In the genomic region with DNA sequence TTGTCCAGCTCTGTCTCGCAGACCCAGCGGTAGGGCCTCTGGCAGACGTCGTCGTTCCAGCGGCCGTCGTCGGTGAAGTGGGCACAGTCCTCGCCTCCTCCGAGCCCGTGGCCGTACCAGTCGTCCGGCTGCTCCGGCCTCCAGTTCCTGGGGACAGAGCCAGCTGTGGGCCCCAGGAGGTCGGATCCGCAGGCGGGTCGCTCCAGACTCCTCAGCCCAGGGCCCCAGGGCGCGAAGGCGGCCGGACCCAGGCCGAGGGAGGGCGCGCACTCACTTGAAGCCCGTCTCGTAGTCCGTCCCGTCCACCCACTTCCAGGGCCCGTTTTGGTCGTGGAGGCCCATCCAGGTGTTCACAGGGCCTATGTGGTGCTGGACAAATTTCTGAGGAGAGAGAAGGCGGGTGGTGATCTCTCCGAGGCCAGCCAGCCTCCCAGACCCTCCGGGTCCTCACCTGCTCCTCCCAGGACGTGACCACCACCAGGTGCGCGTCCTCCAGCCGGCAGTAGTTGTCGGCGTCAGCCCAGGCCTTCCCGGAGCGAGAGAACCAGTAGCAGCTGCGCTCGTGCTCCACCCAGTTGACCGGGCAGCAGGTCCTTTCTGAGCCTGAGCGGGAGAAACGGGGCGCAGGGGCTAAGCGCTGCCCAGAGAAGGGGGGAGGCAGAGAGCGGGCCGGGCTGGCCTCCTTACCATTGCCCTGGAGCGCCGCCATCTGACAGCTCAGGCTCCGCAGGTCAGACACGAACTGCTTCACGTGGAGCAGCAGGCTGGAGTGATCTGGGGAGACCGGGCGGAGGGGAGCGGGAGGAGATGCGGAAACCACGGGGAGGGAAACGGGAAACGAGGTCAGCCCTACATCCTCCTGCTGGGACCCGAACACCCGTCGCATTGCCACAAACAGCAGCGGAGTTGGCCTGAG, we compare ENCODE assay signal across 8 cellular contexts. TPM values are rescaled to one million over a fixed set of nuclear protein-coding genes. Genes with fewer than 3 reads are reported as not detected.
A peak's percentile ranks its signal among the peaks of the same experiment; 100 is the strongest.
DNase-seq lines count a peak whose midpoint lies in the region; ATAC-seq and TF ChIP-seq lines count a peak whose summit lies in the region.

No MANE protein-coding gene starts in this region.

- H3F3A ChIP-seq in GM23338 (replicated peaks; ENCODE audit: low read depth): peaks cover 21% of the 10 kb centered on the region

- peaks cover 4% of the 10 kb centered on the region; the same call in 1 of the 2 replicates for H3K4me1 ChIP-seq in GM23338 (ENCODE audit: insufficient read depth)
- peaks cover 7 to 11% of the 10 kb centered on the region in 2 donors for H3K4me1 ChIP-seq in esophagus (ENCODE audit: control insufficient read depth in 2 of 2, insufficient read depth in 2 of 2, low read length in 1 of 2)
- H3K4me1 ChIP-seq in upper lobe of left lung: peaks cover 12 to 26% (median 21%) of the 10 kb centered on the region in 4 donors

- 50 to 51% methylated on average over 66 to 69 of the region's 69 CpGs for WGBS in esophagus, 2 donors
- 60 to 73% methylated on average over 32 to 65 of the region's 69 CpGs for WGBS in upper lobe of left lung, 2 donors

- H3K36me3 Mint-ChIP-seq in GM23338 (ENCODE audit: low read depth) (peaks cover 10% of the 10 kb centered on the region; the same call in 2 of the 3 replicates), neural crest cell (ENCODE audit: low read depth) (peaks cover 5% of the 10 kb centered on the region)

- peaks cover 4% of the 10 kb centered on the region; the same call in 1 of the 3 replicates for H3K9me3 Mint-ChIP-seq in GM23338
- H3K9me3 Mint-ChIP-seq in neural crest cell: peaks cover 4% of the 10 kb centered on the region

- ATAC-seq in GM23338: peak; percentile 77
- ATAC-seq in upper lobe of left lung (ENCODE audit: low FRiP score in 2 of 2): peak; percentile 72 to 76
- no peak for ATAC-seq in HG02623 (IDR thresholded peaks at IDR 0.05; ENCODE audit: unreplicated experiment)
- no peak for ATAC-seq in HG02973 (IDR thresholded peaks at IDR 0.05; ENCODE audit: unreplicated experiment)

- TF ChIP-seq CTCF in GM23338 (conservative IDR thresholded peaks at IDR 0.05; ENCODE audit: low read depth in 2 of 2) (peak; percentile 50 to 84), neural crest cell (conservative IDR thresholded peaks at IDR 0.05) (no peak), upper lobe of left lung (IDR thresholded peaks at IDR 0.05) (peak in 3 of 6 experiments; percentile 23 to 44 (median 36))

- H3K36me3 ChIP-seq in GM23338 (ENCODE audit: insufficient read depth): no peaks in the 10 kb centered on the region
- no peaks in the 10 kb centered on the region for H3K36me3 ChIP-seq in esophagus (ENCODE audit: control insufficient read depth in 2 of 2, insufficient read depth in 2 of 2, low read length in 1 of 2)
- no peaks in the 10 kb centered on the region for H3K36me3 ChIP-seq in upper lobe of left lung

- H3K27ac ChIP-seq in GM23338 (ENCODE audit: low read depth) (no peak overlapping the region), esophagus (ENCODE audit: low read depth in 2 of 2, low read length in 1 of 2) (peak overlapping the region in 1 of 2 donors; percentile 27), upper lobe of left lung (peak overlapping the region in 1 of 4 donors; percentile 67)

- peak overlapping the region; percentile 89 for H2AFZ ChIP-seq in GM23338

- H4K20me1 ChIP-seq in GM23338 (replicated peaks; ENCODE audit: insufficient read depth): no peaks in the 10 kb centered on the region

- peak overlapping the region; percentile 85 for H3K4me2 ChIP-seq in GM23338

- no peak overlapping the region for H3K4me3 Mint-ChIP-seq in GM23338
- H3K4me3 Mint-ChIP-seq in neural crest cell: no peak overlapping the region

- H3K4me3 ChIP-seq in GM23338: peak overlapping the region; percentile 65
- peak overlapping the region; percentile 28 for H3K4me3 ChIP-seq in esophagus (ENCODE audit: low read depth in 1 of 2, low read length in 2 of 2)
- peak overlapping the region in 3 of 4 donors; percentile 2 to 38 (median 33) for H3K4me3 ChIP-seq in upper lobe of left lung

- H3K79me2 ChIP-seq in GM23338 (replicated peaks; ENCODE audit: insufficient read depth): no peaks in the 10 kb centered on the region

- DNase-seq in GM23338 (ENCODE audit: low spot score): peak; percentile 96
- DNase-seq in activated CD4-positive, alpha-beta T cell treated with anti-CD3 and anti-CD28 coated beads, Interleukin-2, amount 50 U/mL, for 48 hours: peak; percentile 59 to 69
- DNase-seq in neural crest cell (ENCODE audit: low read depth, low spot score): peak; percentile 35
- DNase-seq in upper lobe of left lung: peak; percentile 87 to 89
- no peak for DNase-seq in NAMALWA (ENCODE audit: low spot score)

- TF ChIP-seq EP300 in upper lobe of left lung (IDR thresholded peaks at IDR 0.05): no peak

- no peaks in the 10 kb centered on the region for H3K9me3 ChIP-seq in esophagus (ENCODE audit: control insufficient read depth in 2 of 2, insufficient read depth in 1 of 2, low read depth in 1 of 2, low read length in 1 of 2)
- peaks cover 0 to under 1% (median 0%) of the 10 kb centered on the region in 4 donors for H3K9me3 ChIP-seq in upper lobe of left lung

- H3K4me1 Mint-ChIP-seq in GM23338 (peaks cover 5% of the 10 kb centered on the region; the same call in 2 of the 3 replicates), neural crest cell (no peaks in the 10 kb centered on the region)

- H3K27me3 ChIP-seq in GM23338 (ENCODE audit: insufficient read depth) (peaks cover 58% of the 10 kb centered on the region), esophagus (ENCODE audit: control insufficient read depth in 1 of 2, insufficient read depth in 2 of 2, low read length in 2 of 2) (no peaks in the 10 kb centered on the region), upper lobe of left lung (peaks cover 0 to 7% (median 0%) of the 10 kb centered on the region in 4 donors)

- H3K27me3 Mint-ChIP-seq in GM23338 (ENCODE audit: insufficient read depth, low read depth, poor library complexity) (peaks cover 17% of the 10 kb centered on the region), neural crest cell (ENCODE audit: low read depth) (peaks cover 4% of the 10 kb centered on the region)

- H3K27ac Mint-ChIP-seq in GM23338 (no peak overlapping the region), neural crest cell (ENCODE audit: unreplicated experiment) (no peak overlapping the region)

- TF ChIP-seq POLR2A in upper lobe of left lung (IDR thresholded peaks at IDR 0.05): peak in 1 of 4 donors; percentile 39

- H3K9me2 ChIP-seq in GM23338 (ENCODE audit: insufficient read depth): no peaks in the 10 kb centered on the region

TF ChIP-seq in GM23338, 12 proteins besides CTCF, POLR2A, EP300 and RAD21:
- TF ChIP-seq POLR2AphosphoS5 (IDR thresholded peaks at IDR 0.05; ENCODE audit: low read depth): 0 out of 2 replicates have a peak, but pooled peaks have one; percentile 25
- TF ChIP-seq, protein P1, sequence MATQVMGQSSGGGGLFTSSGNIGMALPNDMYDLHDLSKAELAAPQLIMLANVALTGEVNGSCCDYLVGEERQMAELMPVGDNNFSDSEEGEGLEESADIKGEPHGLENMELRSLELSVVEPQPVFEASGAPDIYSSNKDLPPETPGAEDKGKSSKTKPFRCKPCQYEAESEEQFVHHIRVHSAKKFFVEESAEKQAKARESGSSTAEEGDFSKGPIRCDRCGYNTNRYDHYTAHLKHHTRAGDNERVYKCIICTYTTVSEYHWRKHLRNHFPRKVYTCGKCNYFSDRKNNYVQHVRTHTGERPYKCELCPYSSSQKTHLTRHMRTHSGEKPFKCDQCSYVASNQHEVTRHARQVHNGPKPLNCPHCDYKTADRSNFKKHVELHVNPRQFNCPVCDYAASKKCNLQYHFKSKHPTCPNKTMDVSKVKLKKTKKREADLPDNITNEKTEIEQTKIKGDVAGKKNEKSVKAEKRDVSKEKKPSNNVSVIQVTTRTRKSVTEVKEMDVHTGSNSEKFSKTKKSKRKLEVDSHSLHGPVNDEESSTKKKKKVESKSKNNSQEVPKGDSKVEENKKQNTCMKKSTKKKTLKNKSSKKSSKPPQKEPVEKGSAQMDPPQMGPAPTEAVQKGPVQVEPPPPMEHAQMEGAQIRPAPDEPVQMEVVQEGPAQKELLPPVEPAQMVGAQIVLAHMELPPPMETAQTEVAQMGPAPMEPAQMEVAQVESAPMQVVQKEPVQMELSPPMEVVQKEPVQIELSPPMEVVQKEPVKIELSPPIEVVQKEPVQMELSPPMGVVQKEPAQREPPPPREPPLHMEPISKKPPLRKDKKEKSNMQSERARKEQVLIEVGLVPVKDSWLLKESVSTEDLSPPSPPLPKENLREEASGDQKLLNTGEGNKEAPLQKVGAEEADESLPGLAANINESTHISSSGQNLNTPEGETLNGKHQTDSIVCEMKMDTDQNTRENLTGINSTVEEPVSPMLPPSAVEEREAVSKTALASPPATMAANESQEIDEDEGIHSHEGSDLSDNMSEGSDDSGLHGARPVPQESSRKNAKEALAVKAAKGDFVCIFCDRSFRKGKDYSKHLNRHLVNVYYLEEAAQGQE (IDR thresholded peaks at IDR 0.05; ENCODE audit: unreplicated experiment): no peak

RNA-seq across cellular contexts. Expression of gene ASGR1, which starts 5.2 kb away (rescaled TPM):
- total RNA-seq in GM23338 (2014; rRNA removed; shearing (Covaris generic)): 5.3 and 9.0 TPM in 2 replicates
- 5.9 and 8.3 TPM in 2 replicates for polyA plus RNA-seq in GM23338 (2016; fragmentation: Nextera tagmentation; extraction: Ambion mirVana)
- polyA plus RNA-seq in esophagus: 1 to 10 TPM in 1 of 2 donors, under 1 TPM in 1; 0.84 to 2.0 TPM
- total RNA-seq in neural crest cell: 9.6 and 11.2 TPM in 2 replicates
- 10 to 100 TPM in 1 of 6 donors, 1 to 10 TPM in 4, not detected in 1; 1.1 to 11.5 (median 6.8) TPM for total RNA-seq in upper lobe of left lung

RNA-seq across cellular contexts. Expression of gene DLG4, which starts 45.7 kb away (rescaled TPM):
- 28.7 and 31.0 TPM in 2 replicates for total RNA-seq in GM23338 (2014; rRNA removed; shearing (Covaris generic))
- polyA plus RNA-seq in GM23338 (2016; fragmentation: Nextera tagmentation; extraction: Ambion mirVana) (7.7 and 11.1 TPM in 2 replicates), esophagus (10 to 100 TPM in 1 of 2 donors, 1 to 10 TPM in 1; 3.2 to 11.8 TPM)
- total RNA-seq in neural crest cell (49.4 and 51.4 TPM in 2 replicates), upper lobe of left lung (10 to 100 TPM; 10.5 to 32.5 (median 19.4) TPM)

RNA-seq across cellular contexts. Expression of gene ACADVL, which starts 45.8 kb away (rescaled TPM):
- 108 and 152 TPM in 2 replicates for total RNA-seq in GM23338 (2014; rRNA removed; shearing (Covaris generic))
- 139 and 156 TPM in 2 replicates for polyA plus RNA-seq in GM23338 (2016; fragmentation: Nextera tagmentation; extraction: Ambion mirVana)
- polyA plus RNA-seq in esophagus: 100 to 1,000 TPM; 484 to 979 TPM
- total RNA-seq in neural crest cell: 215 and 220 TPM in 2 replicates
- 1,000 to 10,000 TPM in 2 of 6 donors, 100 to 1,000 TPM in 4; 377 to 1,449 (median 553) TPM for total RNA-seq in upper lobe of left lung

RNA-seq across cellular contexts. Expression of gene ASGR2, which starts 59.3 kb away (rescaled TPM):
- 0.97 TPM in 1 of 2 replicates, not detected in the other for total RNA-seq in GM23338 (2014; rRNA removed; shearing (Covaris generic))
- polyA plus RNA-seq in GM23338 (2016; fragmentation: Nextera tagmentation; extraction: Ambion mirVana) (not detected in 2 replicates), esophagus (under 1 TPM; 0.24 to 1.00 TPM)
- total RNA-seq in neural crest cell (not detected in 2 replicates), upper lobe of left lung (1 to 10 TPM in 5 of 6 donors, under 1 TPM in 1; 0.98 to 3.9 (median 1.8) TPM)

Comparison
In these comparisons a context has a peak if more than half of its experiments do, and no peak if none do; other contexts are left out.
1. ATAC-seq: peak in GM23338 (single experiment) and upper lobe of left lung (2 of 2); none in HG02623 (single experiment) and HG02973 (single experiment).
2. Peak in every context shown above with its lines, with median percentiles within 50 percentile points of each other: H3K4me3 ChIP-seq.